ENCODE assay signal across 20 cellular contexts in the genomic region with DNA sequence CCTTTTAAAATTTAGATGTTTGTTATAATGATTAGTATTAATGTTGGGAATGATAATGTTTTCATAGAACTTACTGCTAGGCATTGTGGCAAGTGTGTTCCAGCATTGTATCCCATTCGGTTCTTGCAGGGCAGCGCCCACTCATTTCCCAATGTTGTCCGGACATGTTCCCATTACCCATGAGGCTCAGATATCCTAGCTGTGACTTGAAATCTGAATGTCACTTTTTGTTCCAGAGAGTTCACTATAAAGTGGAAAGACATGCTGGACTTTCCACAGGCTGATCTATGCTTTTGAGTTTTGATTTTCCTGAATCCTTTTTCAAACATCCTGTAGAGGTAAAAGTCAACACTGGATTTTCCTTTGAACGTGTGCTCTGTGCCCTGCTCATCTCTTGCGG.
"Had no signal": no experiment of that assay in that cellular context is flagged by ENCODE, and none has a peak within 500 bp of the region (broad histone marks: within the 10 kb centered on the region; RNA-seq: fewer than 3 reads in every experiment).

No MANE protein-coding gene starts in this region.

- H3K27me3 ChIP-seq: body of pancreas, gastroesophageal sphincter, right lobe of liver, transverse colon had no signal

- H3K27me3 Mint-ChIP-seq: central memory CD8-positive, alpha-beta T cell had no signal

- H3K4me3 Mint-ChIP-seq: activated naive CD8-positive, alpha-beta T cell; central memory CD8-positive, alpha-beta T cell; immature natural killer cell; naive thymus-derived CD8-positive, alpha-beta T cell had no signal

- H3K4me1 ChIP-seq: body of pancreas, transverse colon had no signal

- H3K36me3 ChIP-seq: gastroesophageal sphincter, right lobe of liver, transverse colon had no signal

- H3K27ac ChIP-seq: body of pancreas, gastroesophageal sphincter, right lobe of liver, transverse colon had no signal

- H3K9me3 ChIP-seq: body of pancreas, gastroesophageal sphincter, right lobe of liver, transverse colon had no signal

- H3K36me3 Mint-ChIP-seq: activated naive CD8-positive, alpha-beta T cell; immature natural killer cell had no signal

- DNase-seq: activated CD4-positive, alpha-beta T cell treated with anti-CD3 and anti-CD28 coated beads for 48 hours; activated CD4-positive, alpha-beta T cell treated with anti-CD3 and anti-CD28 coated beads, Interleukin-2, amount 50 U/mL, for 48 hours; activated CD8-positive, alpha-beta memory T cell treated with anti-CD3 and anti-CD28 coated beads for 24 hours; activated effector memory CD4-positive, alpha-beta T cell treated with Interleukin-2 at 50 U/mL for 16 hours; activated naive CD4-positive, alpha-beta T cell treated with Interleukin-2 at 50 U/mL for 16 hours; anterior cingulate cortex; body of pancreas; effector CD4-positive, alpha-beta T cell; immature natural killer cell; naive thymus-derived CD8-positive, alpha-beta T cell; posterior cingulate gyrus; right lobe of liver; stimulated activated CD4-positive, alpha-beta T cell treated with anti-CD3 and anti-CD28 coated beads, Interleukin-2, amount 100 ng/mL, for 48 hours; stimulated activated naive CD4-positive, alpha-beta T cell treated with Interleukin-2 at 50 U/mL for 16 hours; transverse colon had no signal

- H3K4me1 Mint-ChIP-seq: central memory CD8-positive, alpha-beta T cell; immature natural killer cell; naive thymus-derived CD8-positive, alpha-beta T cell had no signal

- H3K27ac Mint-ChIP-seq: activated naive CD8-positive, alpha-beta T cell; immature natural killer cell; naive thymus-derived CD8-positive, alpha-beta T cell had no signal

- H3K4me3 ChIP-seq: body of pancreas, gastroesophageal sphincter, lung, right lobe of liver, transverse colon had no signal

- ATAC-seq: activated CD4-positive, CD25-positive, alpha-beta regulatory T cell treated with anti-CD3 and anti-CD28 coated beads, Interleukin-2, amount 50 U/mL, for 24 hours; body of pancreas; naive thymus-derived CD8-positive, alpha-beta T cell had no signal
